20 cellular contexts compared by ENCODE assay signal in genomic region chr10:21831986-21832735, GRCh38.
DNase-seq lines count a peak whose midpoint lies in the region; ATAC-seq and TF ChIP-seq lines count a peak whose summit lies in the region.
"Had no signal": no experiment of that assay in that cellular context is flagged by ENCODE, and none has a peak within 500 bp of the region (broad histone marks: within the 10 kb centered on the region; RNA-seq: fewer than 3 reads in every experiment).

No MANE protein-coding gene starts in this region.

- H3K79me1 ChIP-seq in mesenchymal stem cell (replicated peaks; ENCODE audit: low read length, poor library complexity, severe bottlenecking) = no peaks in the 10 kb centered on the region

- peaks cover 98% of the 10 kb centered on the region for H3K9me3 Mint-ChIP-seq in endodermal cell

- H3K36me3 ChIP-seq in endodermal cell (ENCODE audit: control insufficient read depth, insufficient read depth, low read length) (peaks cover 5% of the 10 kb centered on the region), mesenchymal stem cell (ENCODE audit: control insufficient read depth in 1 of 2, insufficient read depth in 2 of 2, low read depth in 1 of 2, low read length in 2 of 2) (peaks cover 0 to 2% of the 10 kb centered on the region in 2 experiments)
- H3K36me3 ChIP-seq: SJCRH30 had no signal

- no peak overlapping the region for H3K23ac ChIP-seq in mesenchymal stem cell (ENCODE audit: low read length in 2 of 2)

- no peak overlapping the region for H3K27ac Mint-ChIP-seq in endodermal cell
- H3K27ac Mint-ChIP-seq: activated naive CD4-positive, alpha-beta T cell treated with anti-CD3 and anti-CD28 coated beads, Interleukin-2, amount 10 ng/mL, durations not matched to agents 7 days and 5 days; neural progenitor cell; T-helper 1 cell treated with Interleukin-12 subunit alpha and Interleukin-12 subunit beta and Interleukin-4 antibody, amounts not matched to agents 30 μg/mL and 1 μg/mL, for 36 hours had no signal

- H3K4me1 ChIP-seq in endodermal cell (ENCODE audit: control insufficient read depth, insufficient read depth, low read length) (no peaks in the 10 kb centered on the region), mesenchymal stem cell (ENCODE audit: control insufficient read depth, insufficient read depth, low read depth, low read length) (no peaks in the 10 kb centered on the region)
- H3K4me1 ChIP-seq: left ventricle myocardium inferior, neural progenitor cell, SJCRH30 had no signal

- H3K27me3 Mint-ChIP-seq in endodermal cell (ENCODE audit: insufficient read depth) = peaks cover 2% of the 10 kb centered on the region
- H3K27me3 Mint-ChIP-seq: activated naive CD4-positive, alpha-beta T cell treated with anti-CD3 and anti-CD28 coated beads, Interleukin-2, amount 10 ng/mL, durations not matched to agents 7 days and 5 days had no signal

- H3K36me3 Mint-ChIP-seq in endodermal cell (ENCODE audit: low read depth) = peaks cover 84% of the 10 kb centered on the region

- ATAC-seq in HG03097 (IDR thresholded peaks at IDR 0.05; ENCODE audit: low FRiP score, unreplicated experiment) = no peak
- ATAC-seq in GM21367 (IDR thresholded peaks at IDR 0.05; ENCODE audit: unreplicated experiment) = no peak
- ATAC-seq in HG03280 (IDR thresholded peaks at IDR 0.05; ENCODE audit: unreplicated experiment) = no peak
- ATAC-seq: HepG2 had no signal

- 95% methylated on average over 1 to 2 of the region's 2 CpGs for WGBS in endodermal cell (ENCODE audit: insufficient coverage in 1 of 2, insufficient read length in 1 of 2), 2 experiments
- 91% methylated on average over 1 of the region's 2 CpGs for WGBS in mesenchymal stem cell

- no peak overlapping the region for H3K27ac ChIP-seq in endodermal cell (ENCODE audit: low read depth, low read length)
- no peak overlapping the region for H3K27ac ChIP-seq in mesenchymal stem cell (ENCODE audit: low read length, poor library complexity, severe bottlenecking)
- H3K27ac ChIP-seq: left ventricle myocardium inferior, neural progenitor cell, SJCRH30 had no signal

- H3K27me3 ChIP-seq in endodermal cell (ENCODE audit: control insufficient read depth, insufficient read depth, low read length, poor library complexity, severe bottlenecking) = no peaks in the 10 kb centered on the region
- no peaks in the 10 kb centered on the region for H3K27me3 ChIP-seq in mesenchymal stem cell (ENCODE audit: control insufficient read depth in 1 of 2, insufficient read depth in 1 of 2, low read length in 2 of 2)
- H3K27me3 ChIP-seq: neural progenitor cell, SJCRH30 had no signal

- H3K4me3 ChIP-seq in AG09309 (ENCODE audit: control insufficient read depth, low read depth, low read length) = no peak overlapping the region
- peak overlapping the region; percentile 39 for H3K4me3 ChIP-seq in endodermal cell (ENCODE audit: low read length)
- H3K4me3 ChIP-seq in mesenchymal stem cell (ENCODE audit: insufficient read depth in 1 of 2, low read depth in 1 of 2, low read length in 2 of 2) = no peak overlapping the region
- H3K4me3 ChIP-seq: left ventricle myocardium inferior, neural progenitor cell, SJCRH30 had no signal

- H2BK120ac ChIP-seq in mesenchymal stem cell (ENCODE audit: low read depth, low read length) = no peak overlapping the region

- no peak overlapping the region for H2AFZ ChIP-seq in mesenchymal stem cell (ENCODE audit: low read depth, low read length)
- H2AFZ ChIP-seq: neural progenitor cell had no signal

- no peak overlapping the region for H3K4me3 Mint-ChIP-seq in endodermal cell
- H3K4me3 Mint-ChIP-seq: activated naive CD4-positive, alpha-beta T cell treated with anti-CD3 and anti-CD28 coated beads, Interleukin-2, amount 10 ng/mL, durations not matched to agents 7 days and 5 days; neural progenitor cell; T-helper 1 cell treated with Interleukin-12 subunit alpha and Interleukin-12 subunit beta and Interleukin-4 antibody, amounts not matched to agents 30 μg/mL and 1 μg/mL, for 36 hours had no signal

- no peak overlapping the region for H2BK12ac ChIP-seq in mesenchymal stem cell (ENCODE audit: low read length in 2 of 2)

- H3K4me2 ChIP-seq in mesenchymal stem cell (ENCODE audit: low read length, poor library complexity, severe bottlenecking) = no peak overlapping the region
- H3K4me2 ChIP-seq: neural progenitor cell had no signal

- no peak for TF ChIP-seq CTCF in AG09309 (IDR thresholded peaks at IDR 0.05; ENCODE audit: control insufficient read depth, insufficient read depth, low read depth, low read length, missing control alignments)
- TF ChIP-seq CTCF in endodermal cell (conservative IDR thresholded peaks at IDR 0.05) = no peak

- H3K9ac ChIP-seq in endodermal cell (ENCODE audit: extremely low read depth, low read length, poor library complexity, severe bottlenecking) = no peak overlapping the region
- H3K9ac ChIP-seq in mesenchymal stem cell (ENCODE audit: low read length) = no peak overlapping the region
- H3K9ac ChIP-seq: neural progenitor cell had no signal

- no peak overlapping the region for H4K8ac ChIP-seq in mesenchymal stem cell (ENCODE audit: low read length)

- no peak overlapping the region for H2BK15ac ChIP-seq in mesenchymal stem cell (ENCODE audit: low read depth, poor library complexity, severe bottlenecking)

- peaks cover 85% of the 10 kb centered on the region for H3K9me3 ChIP-seq in endodermal cell (ENCODE audit: control insufficient read depth, low read length)
- H3K9me3 ChIP-seq in mesenchymal stem cell (ENCODE audit: control insufficient read depth, low read length) = peaks cover 43% of the 10 kb centered on the region
- H3K9me3 ChIP-seq: SJCRH30 had no signal

- no peaks in the 10 kb centered on the region for H3K4me1 Mint-ChIP-seq in endodermal cell
- H3K4me1 Mint-ChIP-seq: activated naive CD4-positive, alpha-beta T cell treated with anti-CD3 and anti-CD28 coated beads, Interleukin-2, amount 10 ng/mL, durations not matched to agents 7 days and 5 days; neural progenitor cell had no signal

- no peak overlapping the region for H2AK5ac ChIP-seq in mesenchymal stem cell (ENCODE audit: low read length, severe bottlenecking)

- peak; percentile 11 for DNase-seq in AG09309 (ENCODE audit: low read depth)
- DNase-seq in NCI-H226 = peak; percentile 92
- no peak for DNase-seq in endodermal cell
- DNase-seq in mesenchymal stem cell = peak; percentile 28
- DNase-seq in DMS79 treated with DMSO at 0.1 percent for 48 hours (lab: John Stamatoyannopoulos, UW) = no peak
- DNase-seq: activated CD4-positive, alpha-beta T cell treated with anti-CD3 and anti-CD28 coated beads, Interleukin-2, amount 50 U/mL, for 1 hour; activated naive CD4-positive, alpha-beta T cell treated with anti-CD3 and anti-CD28 coated beads, Interleukin-2, amount 10 ng/mL, durations not matched to agents 7 days and 5 days; cortex of kidney; DND-41; left ventricle myocardium inferior; NCI-H1417 treated with DMSO at 0.1 percent for 48 hours; NCI-H748 treated with DMSO at 0.1 percent for 48 hours; OCI-M1; SJCRH30 had no signal

- no peak overlapping the region for H4K91ac ChIP-seq in mesenchymal stem cell (ENCODE audit: low read length)

- H3K14ac ChIP-seq in mesenchymal stem cell (ENCODE audit: low read length in 2 of 2) = no peak overlapping the region

- H2BK5ac ChIP-seq in mesenchymal stem cell (ENCODE audit: low read depth, low read length, poor library complexity, severe bottlenecking) = no peak overlapping the region

- H3K4ac ChIP-seq in mesenchymal stem cell (ENCODE audit: low read depth in 1 of 2, low read length in 2 of 2) = no peak overlapping the region

- no peak overlapping the region for H3K18ac ChIP-seq in mesenchymal stem cell (ENCODE audit: low read depth in 1 of 2, low read length in 2 of 2)

Comparison
In these comparisons a context has a peak if more than half of its experiments do, and no peak if none do; other contexts are left out.
1. DNase-seq: peak in AG09309 (single experiment), NCI-H226 (single experiment) and mesenchymal stem cell (single experiment); none in endodermal cell (single experiment) and DMS79 treated with DMSO at 0.1 percent for 48 hours (single experiment).